ENCODE assay signal across 8 cellular contexts in genomic region chr10:128011059-128011979, GRCh38.
DNase-seq lines count a peak whose midpoint lies in the region; ATAC-seq and TF ChIP-seq lines count a peak whose summit lies in the region.

No MANE protein-coding gene starts in this region.

- no peak overlapping the region for H3K9ac ChIP-seq in neural cell (ENCODE audit: low read length)

- TF ChIP-seq POLR2A in stomach (IDR thresholded peaks at IDR 0.05): no peak

- CTCF ChIA-PET in OCI-LY7 (lab: Charles Lee; ENCODE audit: unreplicated experiment): interaction anchor here (0.8 to 1.5 kb wide), 3 partner anchors 36 to 114 kb away, joined by 3 to 4 read pairs (median 3); no protein-coding TSS in a partner anchor

- intact Hi-C loops in OCI-LY7 (cut with micrococcal nuclease; ENCODE audit: unreplicated experiment) (loop anchor here (1.0 to 2.0 kb wide), 2 partner anchors 57 to 295 kb away; no protein-coding TSS in a partner anchor), stomach (cut with DNase I; ENCODE audit: low total_unique reads) (no loop called here)

- H3K9me2 ChIP-seq in OCI-LY7 (ENCODE audit: insufficient read depth, low read length): no peaks in the 10 kb centered on the region
- H3K9me2 ChIP-seq in neural cell (ENCODE audit: insufficient read depth, low read length): no peaks in the 10 kb centered on the region

- no peaks in the 10 kb centered on the region for H3K79me2 ChIP-seq in OCI-LY7 (ENCODE audit: insufficient read depth, low read depth, low read length)
- no peaks in the 10 kb centered on the region for H3K79me2 ChIP-seq in neural cell (replicated peaks; ENCODE audit: insufficient read depth, low read length)

- H3K27ac ChIP-seq in OCI-LY7 (ENCODE audit: low read depth, low read length, poor library complexity, severe bottlenecking): no peak overlapping the region
- H3K27ac ChIP-seq in neural cell (ENCODE audit: low read length): no peak overlapping the region
- H3K27ac ChIP-seq in stomach: peak overlapping the region in 1 of 5 donors; percentile 6

- DNase-seq in COLO829 (ENCODE audit: low spot score): peak; percentile 59
- DNase-seq in OCI-LY7 (ENCODE audit: low spot score): peak; percentile 79
- peak; percentile 95 for DNase-seq in activated T-cell treated with anti-CD3 and anti-CD28 coated beads, Interleukin-2, amount 50 U/mL, for 1 hour
- DNase-seq in fibroblast of mammary gland (ENCODE audit: low read depth): peak; percentile 57
- DNase-seq in stomach: peak; percentile 87

- peaks cover 12% of the 10 kb centered on the region for H3K4me1 ChIP-seq in OCI-LY7 (ENCODE audit: insufficient read depth, low read length, poor library complexity, severe bottlenecking)
- peaks cover 10 to 23% (median 11%) of the 10 kb centered on the region in 4 donors for H3K4me1 ChIP-seq in stomach

- peak; percentile 100 for TF ChIP-seq RAD21 in neural cell (conservative IDR thresholded peaks at IDR 0.05)

- peak; percentile 93 for TF ChIP-seq CTCF in OCI-LY7 (conservative IDR thresholded peaks at IDR 0.05; ENCODE audit: low read length)
- TF ChIP-seq CTCF in fibroblast of mammary gland (conservative IDR thresholded peaks at IDR 0.05; ENCODE audit: control insufficient read depth, insufficient read depth, low read depth, low read length): peak; percentile 97
- TF ChIP-seq CTCF in neural cell (IDR thresholded peaks at IDR 0.05; ENCODE audit: poor library complexity, severe bottlenecking): peak; percentile 99
- TF ChIP-seq CTCF in stomach (IDR thresholded peaks at IDR 0.05): peak in 6 of 7 experiments; percentile 52 to 99 (median 96)

- no peaks in the 10 kb centered on the region for H3K36me3 ChIP-seq in OCI-LY7 (ENCODE audit: insufficient read depth, low read length)
- no peaks in the 10 kb centered on the region for H3K36me3 ChIP-seq in neural cell (ENCODE audit: insufficient read depth, low read length)
- H3K36me3 ChIP-seq in stomach: no peaks in the 10 kb centered on the region

- POLR2A ChIA-PET in OCI-LY7 (lab: Charles Lee): interaction anchor here (0.6 to 1.0 kb wide), 3 partner anchors 61 to 296 kb away, joined by 3 read pairs; no protein-coding TSS in a partner anchor

- H4K20me1 ChIP-seq in OCI-LY7 (ENCODE audit: insufficient read depth, low read length): no peaks in the 10 kb centered on the region
- no peaks in the 10 kb centered on the region for H4K20me1 ChIP-seq in neural cell (ENCODE audit: insufficient read depth)

- H3K4me2 ChIP-seq in OCI-LY7 (ENCODE audit: low read length) (no peak overlapping the region; the same call in 1 of the 2 replicates), neural cell (ENCODE audit: low read length) (no peak overlapping the region)

- TF ChIP-seq EP300 in neural cell (conservative IDR thresholded peaks at IDR 0.05; ENCODE audit: poor library complexity, severe bottlenecking) (no peak), stomach (IDR thresholded peaks at IDR 0.05) (no peak)

- H3K4me3 ChIP-seq in OCI-LY7 (ENCODE audit: low read depth, low read length, poor library complexity, severe bottlenecking) (no peak overlapping the region), fibroblast of mammary gland (ENCODE audit: control insufficient read depth, low read depth, low read length) (no peak overlapping the region), neural cell (ENCODE audit: low read length) (peak overlapping the region; percentile 53), stomach (no peak overlapping the region)

- H2AFZ ChIP-seq in OCI-LY7 (ENCODE audit: low read length): no peak overlapping the region
- H2AFZ ChIP-seq in neural cell (ENCODE audit: low read depth, low read length): no peak overlapping the region

- H3K9me3 ChIP-seq in OCI-LY7 (ENCODE audit: low read length) (no peaks in the 10 kb centered on the region), neural cell (ENCODE audit: low read length) (no peaks in the 10 kb centered on the region), stomach (no peaks in the 10 kb centered on the region)

- ATAC-seq in GM19395 (IDR thresholded peaks at IDR 0.05; ENCODE audit: unreplicated experiment) (peak; percentile 85), HG03457 (IDR thresholded peaks at IDR 0.05; ENCODE audit: unreplicated experiment) (peak; percentile 79)

- 13 to 15% (median 15%) methylated on average over 24 to 27 of the region's 27 CpGs for WGBS in stomach, 5 donors

- no TSS peak for BruUV-seq in OCI-LY7 (replicated peaks; lab: Mats Ljungman, UMichigan)

- no peaks in the 10 kb centered on the region for H3F3A ChIP-seq in neural cell (ENCODE audit: insufficient read depth, low read length, poor library complexity, severe bottlenecking)

- H3K27me3 ChIP-seq in neural cell (ENCODE audit: insufficient read depth, low read depth, low read length) (no peaks in the 10 kb centered on the region), stomach (peaks cover 0 to 11% (median 0%) of the 10 kb centered on the region in 3 donors)

TF ChIP-seq in neural cell, 6 proteins besides CTCF, POLR2A, EP300 and RAD21:
- TF ChIP-seq EZH2 (IDR thresholded peaks at IDR 0.05; ENCODE audit: borderline replicate concordance, insufficient read depth, low read length, poor library complexity, severe bottlenecking) (no peak), SMC3 (conservative IDR thresholded peaks at IDR 0.05; ENCODE audit: poor library complexity) (peak; percentile 99)
